20 cellular contexts compared by ENCODE assay signal in the genomic region with DNA sequence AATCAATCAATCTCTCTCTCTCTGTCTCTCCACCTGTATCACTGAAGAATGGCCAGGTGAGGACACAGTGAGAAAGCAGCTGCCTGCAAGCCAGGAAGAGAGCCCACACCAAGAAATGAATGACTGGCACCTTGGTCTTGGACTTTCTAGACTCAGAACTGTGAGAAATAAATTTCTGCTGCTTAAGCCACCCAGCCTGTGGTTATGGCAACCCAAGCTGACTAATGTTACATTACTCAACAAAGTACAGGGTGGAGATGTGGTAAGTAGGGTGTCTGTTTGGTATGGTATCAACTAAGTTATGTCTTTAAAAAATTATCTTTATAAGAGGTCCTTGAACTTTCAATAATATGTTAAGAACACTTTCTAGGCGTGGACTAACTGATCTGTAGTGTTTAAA.
DNase-seq lines count a peak whose midpoint lies in the region; ATAC-seq, FAIRE-seq and TF ChIP-seq lines count a peak whose summit lies in the region.
"Had no signal": no experiment of that assay in that cellular context is flagged by ENCODE, and none has a peak within 500 bp of the region (broad histone marks: within the 10 kb centered on the region; RNA-seq: fewer than 3 reads in every experiment).

No MANE protein-coding gene starts in this region.

- TF ChIP-seq CTCF in AG09309 (IDR thresholded peaks at IDR 0.05; ENCODE audit: control insufficient read depth, insufficient read depth, low read depth, low read length, missing control alignments) (no peak), bronchial epithelial cell (IDR thresholded peaks at IDR 0.05; ENCODE audit: insufficient read depth, low read length, severe bottlenecking) (no peak)

- H3K4me3 ChIP-seq in AG09309 (ENCODE audit: control insufficient read depth, low read depth, low read length) (no peak overlapping the region), bronchial epithelial cell (ENCODE audit: low read depth, low read length) (no peak overlapping the region)
- H3K4me3 ChIP-seq: spleen had no signal

- FAIRE-seq in bronchial epithelial cell (lab: Jason Lieb, UNC): no peak
- FAIRE-seq: GM12892 had no signal

- no peaks in the 10 kb centered on the region for H3K27me3 ChIP-seq in bronchial epithelial cell (ENCODE audit: control insufficient read depth, insufficient read depth, low read length)
- H3K27me3 ChIP-seq: spleen had no signal

- H3K36me3 ChIP-seq in bronchial epithelial cell (ENCODE audit: control insufficient read depth, insufficient read depth, low read length): no peaks in the 10 kb centered on the region
- H3K36me3 ChIP-seq: spleen had no signal

- DNase-seq in AG09309 (ENCODE audit: low read depth) (peak; percentile 37), LoVo (ENCODE audit: low spot score) (peak; percentile 15), bronchial epithelial cell (ENCODE audit: low read depth) (peak; percentile 83), kidney tubule cell (ENCODE audit: low spot score) (peak; percentile 50), NCI-H526 (lab: John Stamatoyannopoulos, UW) (no peak), hippocampal formation (lab: John Stamatoyannopoulos, UW) (no peak)
- DNase-seq: ACHN; activated CD4-positive, alpha-beta T cell treated with anti-CD3 and anti-CD28 coated beads for 48 hours; activated naive CD4-positive, alpha-beta T cell treated with anti-CD3 and anti-CD28 coated beads for 36 hours; activated T-cell treated with anti-CD3 and anti-CD28 coated beads for 4 hours; CD8-positive, alpha-beta T cell; foreskin melanocyte; posterior cingulate gyrus; spleen; T1000; trophoblast cell had no signal

- ATAC-seq in HG03520 (IDR thresholded peaks at IDR 0.05; ENCODE audit: unreplicated experiment): no peak
- ATAC-seq in HG02759 (IDR thresholded peaks at IDR 0.05; ENCODE audit: unreplicated experiment): no peak
- ATAC-seq: CD8-positive, alpha-beta T cell; stimulated activated memory B cell treated with anti-CD40 and anti-IgM and Interleukin-4, amounts not matched to agents 10 μg/mL and 1 μg/mL and 100 μg/mL, for 72 hours had no signal

Comparison
In these comparisons a context has a peak if more than half of its experiments do, and no peak if none do; other contexts are left out.
1. DNase-seq: peak in AG09309 (single experiment), LoVo (single experiment), bronchial epithelial cell (single experiment) and kidney tubule cell (single experiment); none in NCI-H526 (0 of 2) and hippocampal formation (0 of 2).